2 cellular contexts compared by ENCODE assay signal in the genomic region with DNA sequence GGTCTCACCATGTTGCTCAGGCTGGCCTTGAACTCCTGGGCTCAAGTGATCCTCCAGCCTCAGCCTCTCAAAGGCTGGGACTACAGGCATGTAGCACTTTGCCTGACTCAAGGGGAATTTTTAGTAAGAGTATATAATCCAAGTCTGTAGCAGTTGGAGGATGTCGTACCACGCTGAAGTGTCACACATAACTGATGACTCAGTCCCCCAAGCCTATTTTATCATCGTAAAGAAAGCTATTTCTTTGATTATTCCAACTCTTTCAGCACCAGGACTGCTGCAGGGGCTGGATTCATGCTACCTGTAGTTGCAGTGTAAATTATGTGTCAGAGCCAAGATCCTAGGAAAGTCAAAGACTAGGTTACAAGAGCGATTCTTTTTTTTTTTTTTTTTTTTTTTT.
TF ChIP-seq lines count a peak whose summit lies in the region.

No MANE protein-coding gene starts in this region.

TF ChIP-seq in HCT116, 20 proteins besides CTCF, POLR2A, EP300 and RAD21:
- no peak for TF ChIP-seq JUND (IDR thresholded peaks at IDR 0.05)
- TF ChIP-seq SIN3A (IDR thresholded peaks at IDR 0.05; ENCODE audit: low read depth): no peak
- TF ChIP-seq FOSL1 (IDR thresholded peaks at IDR 0.05; ENCODE audit: low read depth): no peak
- no peak for TF ChIP-seq POLR2AphosphoS5 (IDR thresholded peaks at IDR 0.05; ENCODE audit: low read depth, low read length)
- no peak for TF ChIP-seq EZH2phosphoT487 (IDR thresholded peaks at IDR 0.05; ENCODE audit: borderline replicate concordance)
- TF ChIP-seq, protein P1, sequence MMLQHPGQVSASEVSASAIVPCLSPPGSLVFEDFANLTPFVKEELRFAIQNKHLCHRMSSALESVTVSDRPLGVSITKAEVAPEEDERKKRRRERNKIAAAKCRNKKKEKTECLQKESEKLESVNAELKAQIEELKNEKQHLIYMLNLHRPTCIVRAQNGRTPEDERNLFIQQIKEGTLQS (IDR thresholded peaks at IDR 0.05): no peak
- no peak for TF ChIP-seq EGR1 (IDR thresholded peaks at IDR 0.05; ENCODE audit: low read depth)

TF ChIP-seq in SK-N-SH, 30 proteins besides CTCF, POLR2A, EP300 and RAD21:
- no peak for TF ChIP-seq TCF12 (IDR thresholded peaks at IDR 0.05)
- TF ChIP-seq ELF1 (IDR thresholded peaks at IDR 0.05): no peak
- TF ChIP-seq YY1 (IDR thresholded peaks at IDR 0.05; ENCODE audit: low read depth): no peak
- no peak for TF ChIP-seq RXRA (IDR thresholded peaks at IDR 0.05; ENCODE audit: borderline replicate concordance, low read depth)
- TF ChIP-seq GABPA (IDR thresholded peaks at IDR 0.05; ENCODE audit: low read depth): no peak
- TF ChIP-seq RCOR1 (IDR thresholded peaks at IDR 0.05; ENCODE audit: low read length): no peak
- no peak for TF ChIP-seq JUND (IDR thresholded peaks at IDR 0.05)
- no peak for TF ChIP-seq RFX5 (IDR thresholded peaks at IDR 0.05; ENCODE audit: low read length)
